Comparison of ENCODE assay signal across 16 cellular contexts in genomic region chr7:25959168-25959734, GRCh38.
DNase-seq lines count a peak whose midpoint lies in the region; ATAC-seq and TF ChIP-seq lines count a peak whose summit lies in the region.
"Had no signal": no experiment of that assay in that cellular context is flagged by ENCODE, and none has a peak within 500 bp of the region (broad histone marks: within the 10 kb centered on the region; RNA-seq: fewer than 3 reads in every experiment).

No MANE protein-coding gene starts in this region.

- H3K27ac ChIP-seq in GM23338 (ENCODE audit: low read depth) (no peak overlapping the region), OCI-LY1 (ENCODE audit: low read depth, low read length, poor library complexity, severe bottlenecking) (peak overlapping the region; percentile 73), prostate gland (peak overlapping the region; percentile 35 to 68)
- H3K27ac ChIP-seq in CD4-positive, alpha-beta memory T cell (ENCODE audit: low read depth, low read length): no peak overlapping the region
- H3K27ac ChIP-seq: BLaER1, SK-N-MC had no signal

- H3K9ac ChIP-seq in OCI-LY1 (ENCODE audit: low read length): peak overlapping the region; percentile 41
- H3K9ac ChIP-seq: BLaER1 had no signal

- no peaks in the 10 kb centered on the region for H3K9me3 ChIP-seq in OCI-LY1 (ENCODE audit: low read length)
- no peaks in the 10 kb centered on the region for H3K9me3 ChIP-seq in prostate gland
- no peaks in the 10 kb centered on the region for H3K9me3 ChIP-seq in CD4-positive, alpha-beta memory T cell (ENCODE audit: control insufficient read depth in 1 of 2, low read length in 2 of 2)
- H3K9me3 ChIP-seq: BLaER1 had no signal

- H2AFZ ChIP-seq in GM23338: peak overlapping the region; percentile 5; the same call in 1 of the 2 replicates
- peak overlapping the region; percentile 83 for H2AFZ ChIP-seq in OCI-LY1 (ENCODE audit: low read length)

- no peak for ATAC-seq in GM23338
- no peak for ATAC-seq in HG02678 (IDR thresholded peaks at IDR 0.05; ENCODE audit: unreplicated experiment)
- ATAC-seq: HCT116, Right ventricle myocardium inferior, T-cell had no signal

- H3K9me3 Mint-ChIP-seq in GM23338: peaks cover 7% of the 10 kb centered on the region
- H3K9me3 Mint-ChIP-seq in glutamatergic neuron (ENCODE audit: unreplicated experiment): peaks cover 1% of the 10 kb centered on the region
- H3K9me3 Mint-ChIP-seq in CD4-positive, alpha-beta memory T cell: peaks cover 0 to 2% (median 0%) of the 10 kb centered on the region in 8 donors
- peaks cover 10% of the 10 kb centered on the region for H3K9me3 Mint-ChIP-seq in nephron progenitor cell
- H3K9me3 Mint-ChIP-seq: T-cell had no signal

- CTCF ChIA-PET in CD4-positive, alpha-beta memory T cell (lab: Charles Lee; ENCODE audit: partially characterized antibody): interaction anchor here (1.4 to 1.6 kb wide), 4 partner anchors 9 to 65 kb away, joined by 4 to 5 read pairs (median 5); no protein-coding TSS in a partner anchor

- no peak for TF ChIP-seq POLR2A in prostate gland (IDR thresholded peaks at IDR 0.05)

- H3K4me3 ChIP-seq in GM23338: no peak overlapping the region
- no peak overlapping the region for H3K4me3 ChIP-seq in OCI-LY1 (ENCODE audit: low read depth, low read length, poor library complexity, severe bottlenecking)
- no peak overlapping the region for H3K4me3 ChIP-seq in prostate gland
- no peak overlapping the region for H3K4me3 ChIP-seq in CD4-positive, alpha-beta memory T cell (ENCODE audit: low read length in 2 of 2)
- H3K4me3 ChIP-seq: BLaER1, SK-N-MC had no signal

- H3K4me1 Mint-ChIP-seq in GM23338 (peaks cover 9% of the 10 kb centered on the region), glutamatergic neuron (ENCODE audit: low read depth, unreplicated experiment) (peaks cover 10% of the 10 kb centered on the region), nephron progenitor cell (peaks cover 23% of the 10 kb centered on the region)
- H3K4me1 Mint-ChIP-seq in CD4-positive, alpha-beta memory T cell: no peaks in the 10 kb centered on the region
- H3K4me1 Mint-ChIP-seq: T-cell had no signal

- intact Hi-C loops in prostate gland (cut with DNase I): no loop called here
- intact Hi-C loops in CD4-positive, alpha-beta memory T cell (cut with micrococcal nuclease): no loop called here

- no peak for TF ChIP-seq CTCF in GM23338 (conservative IDR thresholded peaks at IDR 0.05; ENCODE audit: low read depth in 2 of 2)
- no peak for TF ChIP-seq CTCF in OCI-LY1 (IDR thresholded peaks at IDR 0.05; ENCODE audit: low read length)
- no peak for TF ChIP-seq CTCF in glutamatergic neuron (IDR thresholded peaks at IDR 0.05; ENCODE audit: partially characterized antibody, unreplicated experiment)
- no peak for TF ChIP-seq CTCF in prostate gland (IDR thresholded peaks at IDR 0.05)
- no peak for TF ChIP-seq CTCF in nephron progenitor cell (IDR thresholded peaks at IDR 0.05)

- H3K36me3 Mint-ChIP-seq in GM23338 (ENCODE audit: low read depth) (peaks cover 7% of the 10 kb centered on the region), glutamatergic neuron (ENCODE audit: unreplicated experiment) (peaks cover 2% of the 10 kb centered on the region), nephron progenitor cell (ENCODE audit: low read depth) (peaks cover 6% of the 10 kb centered on the region)
- no peaks in the 10 kb centered on the region for H3K36me3 Mint-ChIP-seq in CD4-positive, alpha-beta memory T cell
- H3K36me3 Mint-ChIP-seq: T-cell had no signal

- H3K4me2 ChIP-seq in GM23338: no peak overlapping the region
- peak overlapping the region; percentile 42 for H3K4me2 ChIP-seq in OCI-LY1 (ENCODE audit: low read length)
- H3K4me2 ChIP-seq: BLaER1 had no signal

- H3K27ac Mint-ChIP-seq in GM23338 (no peak overlapping the region), glutamatergic neuron (ENCODE audit: unreplicated experiment) (no peak overlapping the region), nephron progenitor cell (no peak overlapping the region)
- H3K27ac Mint-ChIP-seq in CD4-positive, alpha-beta memory T cell: no peak overlapping the region
- H3K27ac Mint-ChIP-seq: T-cell had no signal

- H3F3A ChIP-seq in GM23338 (replicated peaks; ENCODE audit: low read depth) (no peaks in the 10 kb centered on the region), OCI-LY1 (ENCODE audit: insufficient read depth, low read length) (0 out of 2 replicates have a peak, but pooled peaks cover 3% of the 10 kb centered on the region)

- H3K36me3 ChIP-seq in GM23338 (ENCODE audit: insufficient read depth) (no peaks in the 10 kb centered on the region), OCI-LY1 (ENCODE audit: insufficient read depth, low read length) (no peaks in the 10 kb centered on the region), prostate gland (no peaks in the 10 kb centered on the region)
- no peaks in the 10 kb centered on the region for H3K36me3 ChIP-seq in CD4-positive, alpha-beta memory T cell (ENCODE audit: insufficient read depth, low read length)
- H3K36me3 ChIP-seq: BLaER1 had no signal

- H3K79me2 ChIP-seq in GM23338 (replicated peaks; ENCODE audit: insufficient read depth): no peaks in the 10 kb centered on the region
- no peaks in the 10 kb centered on the region for H3K79me2 ChIP-seq in OCI-LY1 (ENCODE audit: insufficient read depth, low read length)

- H4K20me1 ChIP-seq in GM23338 (replicated peaks; ENCODE audit: insufficient read depth): no peaks in the 10 kb centered on the region
- H4K20me1 ChIP-seq in OCI-LY1 (ENCODE audit: insufficient read depth, low read length): no peaks in the 10 kb centered on the region
- H4K20me1 ChIP-seq: BLaER1 had no signal

- POLR2A ChIA-PET in CD4-positive, alpha-beta memory T cell (lab: Charles Lee; ENCODE audit: partially characterized antibody): no interaction called here

- no peak overlapping the region for H3K4me3 Mint-ChIP-seq in GM23338
- H3K4me3 Mint-ChIP-seq in glutamatergic neuron (ENCODE audit: unreplicated experiment): no peak overlapping the region
- no peak overlapping the region for H3K4me3 Mint-ChIP-seq in CD4-positive, alpha-beta memory T cell
- H3K4me3 Mint-ChIP-seq in nephron progenitor cell: no peak overlapping the region
- H3K4me3 Mint-ChIP-seq: T-cell had no signal

- DNase-seq in GM23338 (ENCODE audit: low spot score): no peak
- DNase-seq in glutamatergic neuron: peak; percentile 22
- DNase-seq in prostate gland (ENCODE audit: low spot score): no peak
- DNase-seq in CD4-positive, alpha-beta memory T cell: no peak
- no peak for DNase-seq in nephron progenitor cell
- DNase-seq: EL, NCI-H1092, NCI-H1694, NCI-H345, T-cell had no signal

- H3K4me1 ChIP-seq in GM23338 (ENCODE audit: insufficient read depth) (no peaks in the 10 kb centered on the region), OCI-LY1 (ENCODE audit: insufficient read depth, low read length, severe bottlenecking) (peaks cover 54% of the 10 kb centered on the region), prostate gland (replicated peaks) (peaks cover under 1% of the 10 kb centered on the region)
- no peaks in the 10 kb centered on the region for H3K4me1 ChIP-seq in CD4-positive, alpha-beta memory T cell (ENCODE audit: insufficient read depth, low read length)

- 24% methylated on average over 5 of the region's 5 CpGs for WGBS in prostate gland

- no peaks in the 10 kb centered on the region for H3K27me3 ChIP-seq in GM23338 (ENCODE audit: insufficient read depth)
- H3K27me3 ChIP-seq in OCI-LY1 (ENCODE audit: insufficient read depth, low read length): no peaks in the 10 kb centered on the region
- H3K27me3 ChIP-seq in prostate gland (replicated peaks; ENCODE audit: insufficient read depth): no peaks in the 10 kb centered on the region
- H3K27me3 ChIP-seq in CD4-positive, alpha-beta memory T cell (ENCODE audit: insufficient read depth, low read length): no peaks in the 10 kb centered on the region
- H3K27me3 ChIP-seq: BLaER1 had no signal

- peaks cover 7% of the 10 kb centered on the region for H3K27me3 Mint-ChIP-seq in GM23338 (ENCODE audit: insufficient read depth, low read depth, poor library complexity)
- H3K27me3 Mint-ChIP-seq in glutamatergic neuron (ENCODE audit: unreplicated experiment): no peaks in the 10 kb centered on the region
- peaks cover 0 to 8% of the 10 kb centered on the region in 2 donors for H3K27me3 Mint-ChIP-seq in CD4-positive, alpha-beta memory T cell
- H3K27me3 Mint-ChIP-seq in nephron progenitor cell (ENCODE audit: low read depth, poor library complexity): peaks cover 7% of the 10 kb centered on the region

- H3K9me2 ChIP-seq in GM23338 (ENCODE audit: insufficient read depth) (no peaks in the 10 kb centered on the region; the same call in 1 of the 2 replicates), OCI-LY1 (ENCODE audit: low read depth, low read length) (no peaks in the 10 kb centered on the region)

TF ChIP-seq in GM23338, 12 proteins besides CTCF, POLR2A, EP300 and RAD21 (continues in another document):
- no peak for TF ChIP-seq STAT1 (IDR thresholded peaks at IDR 0.05; ENCODE audit: unreplicated experiment)
- no peak for TF ChIP-seq EZH2 (IDR thresholded peaks at IDR 0.05; ENCODE audit: low read depth, unreplicated experiment)
- no peak for TF ChIP-seq ZNF331 (CRISPR knock-in tag; IDR thresholded peaks at IDR 0.05; ENCODE audit: low read depth)
- no peak for TF ChIP-seq POLR2AphosphoS5 (IDR thresholded peaks at IDR 0.05; ENCODE audit: low read depth)

Comparison
In these comparisons a context has a peak if more than half of its experiments do, and no peak if none do; other contexts are left out.
1. H3K27ac ChIP-seq: peak in OCI-LY1 (single experiment) and prostate gland (2 of 2); none in GM23338 (single experiment) and CD4-positive, alpha-beta memory T cell (single experiment).